In the genomic region with DNA sequence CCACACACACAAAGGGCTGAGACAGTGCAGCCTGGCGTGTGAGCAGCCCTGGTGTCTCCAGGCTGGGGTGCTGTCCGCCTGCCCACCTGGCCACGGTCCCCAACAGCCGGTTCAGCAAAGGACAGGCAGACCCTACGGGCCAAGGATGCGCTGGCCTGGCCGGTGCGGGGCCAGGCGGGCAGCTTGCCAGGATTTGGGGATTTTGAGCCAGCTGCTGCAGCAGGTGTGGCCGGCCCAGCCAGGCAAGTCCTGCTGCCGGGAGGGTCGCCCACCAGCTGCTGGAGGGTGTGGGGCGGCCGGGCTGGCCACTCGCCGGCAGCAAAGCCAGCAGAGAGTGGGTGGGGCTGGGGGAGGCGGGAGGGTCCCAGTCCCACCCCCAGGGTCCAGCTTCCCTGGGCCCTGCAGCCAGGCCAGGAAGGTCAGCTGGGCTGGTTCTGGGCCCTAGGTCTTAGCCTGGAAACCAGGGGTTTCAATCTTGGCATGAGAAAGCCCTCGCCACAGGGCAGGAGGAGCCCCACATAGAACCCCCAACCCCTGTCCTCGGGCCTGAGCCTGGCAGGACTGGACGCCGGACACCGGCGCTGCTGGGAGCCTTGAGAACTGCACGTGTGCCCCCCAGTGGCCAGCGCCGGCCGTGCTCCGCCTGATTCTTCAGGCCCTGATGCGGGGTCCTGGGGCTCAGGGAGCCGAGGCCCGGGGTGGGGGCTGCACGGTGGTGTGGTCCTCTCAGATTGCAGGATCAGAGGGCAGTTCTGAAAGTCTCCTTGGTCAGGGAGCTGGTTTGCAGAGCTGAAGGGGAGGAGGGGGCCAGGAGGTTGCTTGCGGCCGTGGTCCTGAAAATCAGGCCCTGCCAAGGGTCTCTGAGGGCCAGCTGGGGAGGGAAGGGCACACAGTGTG, we compare ENCODE assay signal across 9 cellular contexts. TPM values are rescaled to one million over a fixed set of nuclear protein-coding genes. Genes with fewer than 3 reads are reported as not detected.
DNase-seq lines count a peak whose midpoint lies in the region; ATAC-seq and TF ChIP-seq lines count a peak whose summit lies in the region.
"Had no signal": no experiment of that assay in that cellular context is flagged by ENCODE, and none has a peak within 500 bp of the region (broad histone marks: within the 10 kb centered on the region; RNA-seq: fewer than 3 reads in every experiment).

No MANE protein-coding gene starts in this region.

- H3K4me1 Mint-ChIP-seq in activated T-cell treated with anti-CD3 and anti-CD28 coated beads, Interleukin-2, amount 50 U/mL, for 24 hours (ENCODE audit: low read depth), result no peaks in the 10 kb centered on the region
- peaks cover 2% of the 10 kb centered on the region for H3K4me1 Mint-ChIP-seq in T-helper 17 cell

- H3K27ac Mint-ChIP-seq in activated T-cell treated with anti-CD3 and anti-CD28 coated beads, Interleukin-2, amount 50 U/mL, for 24 hours, result no peak overlapping the region
- no peak overlapping the region for H3K27ac Mint-ChIP-seq in T-helper 17 cell
- H3K27ac Mint-ChIP-seq: T-cell had no signal

- H3K27me3 ChIP-seq in KMS-11 (ENCODE audit: insufficient read depth, low read depth), result peaks cover 91% of the 10 kb centered on the region

- DNase-seq in EH (ENCODE audit: low read depth) (peak; percentile 50), foreskin melanocyte (peak; percentile 9), pons (ENCODE audit: low spot score) (peak; percentile 56), T-helper 17 cell (no peak)
- peak; percentile 67 for DNase-seq in activated T-cell treated with anti-CD3 and anti-CD28 coated beads, Interleukin-2, amount 50 U/mL, for 24 hours

- peaks cover 4% of the 10 kb centered on the region for H3K9me3 Mint-ChIP-seq in activated T-cell treated with anti-CD3 and anti-CD28 coated beads, Interleukin-2, amount 50 U/mL, for 24 hours

- H3K27me3 Mint-ChIP-seq in activated T-cell treated with anti-CD3 and anti-CD28 coated beads, Interleukin-2, amount 50 U/mL, for 24 hours, result peaks cover 8% of the 10 kb centered on the region
- H3K27me3 Mint-ChIP-seq in T-helper 17 cell, result no peaks in the 10 kb centered on the region
- H3K27me3 Mint-ChIP-seq: T-cell had no signal

- H3K4me1 ChIP-seq in KMS-11 (ENCODE audit: low read depth, poor library complexity, severe bottlenecking), result no peaks in the 10 kb centered on the region

- H3K9ac ChIP-seq in KMS-11, result no peak overlapping the region

- no peak overlapping the region for H3K4me3 ChIP-seq in KMS-11 (IDR thresholded peaks at IDR 0.05; ENCODE audit: insufficient read depth, low read depth, low read length)

- no peaks in the 10 kb centered on the region for H3K36me3 Mint-ChIP-seq in activated T-cell treated with anti-CD3 and anti-CD28 coated beads, Interleukin-2, amount 50 U/mL, for 24 hours (ENCODE audit: low read depth)
- H3K36me3 Mint-ChIP-seq in T-helper 17 cell (ENCODE audit: low read depth), result no peaks in the 10 kb centered on the region
- H3K36me3 Mint-ChIP-seq: T-cell had no signal

- TF ChIP-seq CTCF in KMS-11 (conservative IDR thresholded peaks at IDR 0.05; ENCODE audit: low read depth, low read length), result peak; percentile 72

- H4K20me1 ChIP-seq in KMS-11 (ENCODE audit: insufficient read depth), result no peaks in the 10 kb centered on the region

- no peak overlapping the region for H3K4me3 Mint-ChIP-seq in activated T-cell treated with anti-CD3 and anti-CD28 coated beads, Interleukin-2, amount 50 U/mL, for 24 hours
- no peak overlapping the region for H3K4me3 Mint-ChIP-seq in T-helper 17 cell
- H3K4me3 Mint-ChIP-seq: T-cell had no signal

- no peaks in the 10 kb centered on the region for H3K9me3 ChIP-seq in T-helper 17 cell (ENCODE audit: control insufficient read depth, low read length, poor library complexity, severe bottlenecking)

- no peak overlapping the region for H3K4me2 ChIP-seq in KMS-11

- H3K36me3 ChIP-seq in KMS-11 (ENCODE audit: insufficient read depth), result no peaks in the 10 kb centered on the region

- no peak overlapping the region for H2AFZ ChIP-seq in KMS-11 (ENCODE audit: low read depth)

- no peaks in the 10 kb centered on the region for H3K79me2 ChIP-seq in KMS-11 (ENCODE audit: insufficient read depth, low read depth)

- no peak for ATAC-seq in HG02885 (IDR thresholded peaks at IDR 0.05; ENCODE audit: poor library complexity, unreplicated experiment)
- ATAC-seq in T-helper 17 cell, result no peak
- ATAC-seq in GM21367 (IDR thresholded peaks at IDR 0.05; ENCODE audit: unreplicated experiment), result no peak

- H3K27ac ChIP-seq in KMS-11, result no peak overlapping the region

RNA-seq across cellular contexts. Expression of gene SSTR5, which starts 17.6 kb away (rescaled TPM):
- not detected for total RNA-seq in T-helper 17 cell
- total RNA-seq: T-cell had no signal

RNA-seq across cellular contexts. Expression of gene C1QTNF8, which starts 41.1 kb away (rescaled TPM):
- not detected for total RNA-seq in T-helper 17 cell
- total RNA-seq: T-cell had no signal

Comparison
In these comparisons a context has a peak if more than half of its experiments do, and no peak if none do; other contexts are left out.
1. DNase-seq: peak in EH (single experiment), activated T-cell treated with anti-CD3 and anti-CD28 coated beads, Interleukin-2, amount 50 U/mL, for 24 hours (single experiment), foreskin melanocyte (single experiment) and pons (single experiment); none in T-helper 17 cell (0 of 3).